ENCODE assay signal across 7 cellular contexts in genomic region chr7:123367508-123368122, GRCh38.
DNase-seq lines count a peak whose midpoint lies in the region; ATAC-seq and TF ChIP-seq lines count a peak whose summit lies in the region.

No MANE protein-coding gene starts in this region.

- no peaks in the 10 kb centered on the region for H3K36me3 Mint-ChIP-seq in natural killer cell

- peaks cover 0 to 5% of the 10 kb centered on the region in 2 donors for H3K9me3 Mint-ChIP-seq in natural killer cell

- intact Hi-C loops in natural killer cell (cut with micrococcal nuclease) = no loop called here

- H3K27ac ChIP-seq in SJCRH30 = no peak overlapping the region
- H3K27ac ChIP-seq in substantia nigra (ENCODE audit: low read depth, low read length, poor library complexity, severe bottlenecking) = no peak overlapping the region

- no peak overlapping the region for H3K4me3 Mint-ChIP-seq in natural killer cell

- H3K4me3 ChIP-seq in GM12864 (ENCODE audit: low read depth, low read length) (no peak overlapping the region), SJCRH30 (no peak overlapping the region)

- no peaks in the 10 kb centered on the region for H3K27me3 Mint-ChIP-seq in natural killer cell (ENCODE audit: low read depth in 2 of 2)

- peak; percentile 70 for TF ChIP-seq CTCF in GM12864 (IDR thresholded peaks at IDR 0.05; ENCODE audit: low read depth, low read length, missing control alignments)
- TF ChIP-seq CTCF in GM20000 (IDR thresholded peaks at IDR 0.05; ENCODE audit: extremely low read depth, missing control alignments) = peak; percentile 58
- no peak for TF ChIP-seq CTCF in natural killer cell (IDR thresholded peaks at IDR 0.05)

- ATAC-seq in HG03469 (IDR thresholded peaks at IDR 0.05; ENCODE audit: unreplicated experiment) (peak; percentile 95), natural killer cell (no peak)

- no peaks in the 10 kb centered on the region for H3K4me1 ChIP-seq in SJCRH30

- DNase-seq in GM12864 (ENCODE audit: low read depth) (no peak), GM20000 (ENCODE audit: low spot score) (peak; percentile 43), SJCRH30 (peak; percentile 28 to 64), hepatic stellate cell (ENCODE audit: low spot score) (peak; percentile 12), natural killer cell (no peak), substantia nigra (lab: John Stamatoyannopoulos, UW) (no peak)

- no peaks in the 10 kb centered on the region for H3K4me1 Mint-ChIP-seq in natural killer cell

- no peaks in the 10 kb centered on the region for H3K36me3 ChIP-seq in SJCRH30

- no peaks in the 10 kb centered on the region for H3K9me3 ChIP-seq in SJCRH30 (replicated peaks)

- H3K27me3 ChIP-seq in SJCRH30 = no peaks in the 10 kb centered on the region

- no peak overlapping the region for H3K27ac Mint-ChIP-seq in natural killer cell

Comparison
In these comparisons a context has a peak if more than half of its experiments do, and no peak if none do; other contexts are left out.
1. DNase-seq: peak in GM20000 (single experiment), SJCRH30 (2 of 2) and hepatic stellate cell (single experiment); none in GM12864 (single experiment), natural killer cell (single experiment) and substantia nigra (0 of 49).